9 cellular contexts compared by ENCODE assay signal in genomic region chr12:12720052-12720451, GRCh38.
DNase-seq lines count a peak whose midpoint lies in the region; ATAC-seq and TF ChIP-seq lines count a peak whose summit lies in the region.
"Had no signal": no experiment of that assay in that cellular context is flagged by ENCODE, and none has a peak within 500 bp of the region (broad histone marks: within the 10 kb centered on the region; RNA-seq: fewer than 3 reads in every experiment).

No MANE protein-coding gene starts in this region.

- H3K4me2 ChIP-seq in DND-41 (ENCODE audit: insufficient read depth, low read length): peak overlapping the region; percentile 84

- H3K79me2 ChIP-seq in DND-41 (ENCODE audit: insufficient read depth, low read length): peaks cover 89% of the 10 kb centered on the region

- peak overlapping the region; percentile 87 for H3K27ac ChIP-seq in DND-41 (ENCODE audit: low read length)

- no peaks in the 10 kb centered on the region for H3K27me3 ChIP-seq in DND-41 (ENCODE audit: insufficient read depth, low read length, poor library complexity)
- no peaks in the 10 kb centered on the region for H3K27me3 ChIP-seq in neuron (ENCODE audit: insufficient read depth, low read length)

- TF ChIP-seq CTCF in DND-41 (IDR thresholded peaks at IDR 0.05; ENCODE audit: borderline replicate concordance, extremely low read depth, low read length, poor library complexity, severe bottlenecking): no peak
- TF ChIP-seq CTCF in choroid plexus epithelial cell (conservative IDR thresholded peaks at IDR 0.05; ENCODE audit: low read depth, low read length): no peak

- ATAC-seq in DND-41 (ENCODE audit: insufficient read depth, low read depth): no peak
- ATAC-seq in HG03196 (IDR thresholded peaks at IDR 0.05; ENCODE audit: unreplicated experiment): no peak

- H3K4me3 ChIP-seq in DND-41 (ENCODE audit: low read depth in 1 of 2, low read length in 2 of 2): peak overlapping the region; percentile 82 to 85; a peak in 3 of 4 replicates
- peak overlapping the region; percentile 97 for H3K4me3 ChIP-seq in choroid plexus epithelial cell (ENCODE audit: low read depth, low read length)
- peak overlapping the region; percentile 77 for H3K4me3 ChIP-seq in neuron (ENCODE audit: low read length)

- H3K9me3 ChIP-seq in DND-41 (ENCODE audit: insufficient read depth, low read length, severe bottlenecking) (no peaks in the 10 kb centered on the region), neuron (ENCODE audit: low read length) (no peaks in the 10 kb centered on the region)

- H3K4me1 ChIP-seq in DND-41 (ENCODE audit: insufficient read depth, low read length) (peaks cover 54% of the 10 kb centered on the region), neuron (ENCODE audit: insufficient read depth, low read length) (peaks cover 52% of the 10 kb centered on the region)

- DNase-seq in DND-41 (no peak), NCI-H1694 (lab: John Stamatoyannopoulos, UW) (peak; percentile 42), choroid plexus epithelial cell (ENCODE audit: low read depth) (no peak), amniotic stem cell (lab: John Stamatoyannopoulos, UW) (no peak), kidney tubule cell (ENCODE audit: low spot score) (no peak)
- DNase-seq in activated effector memory CD4-positive, alpha-beta T cell treated with Interleukin-2 at 50 U/mL for 16 hours: no peak
- DNase-seq: posterior cingulate gyrus had no signal

- peaks cover 28% of the 10 kb centered on the region for H4K20me1 ChIP-seq in DND-41 (ENCODE audit: insufficient read depth, low read length)

- H3K36me3 ChIP-seq in DND-41 (ENCODE audit: insufficient read depth, low read length): peaks cover 46% of the 10 kb centered on the region
- H3K36me3 ChIP-seq in neuron (ENCODE audit: insufficient read depth, low read length): peaks cover 50% of the 10 kb centered on the region

- H2AFZ ChIP-seq in DND-41 (ENCODE audit: low read depth, low read length) (no peak overlapping the region), neuron (ENCODE audit: low read depth, low read length) (no peak overlapping the region)

- H3K9ac ChIP-seq in DND-41 (ENCODE audit: low read depth, low read length): peak overlapping the region; percentile 100
